8 cellular contexts compared by ENCODE assay signal in genomic region chr21:33479679-33480480, GRCh38. TPM values are rescaled to one million over a fixed set of nuclear protein-coding genes. Genes with fewer than 3 reads are reported as not detected.
DNase-seq lines count a peak whose midpoint lies in the region; ATAC-seq and TF ChIP-seq lines count a peak whose summit lies in the region.

Gene TMEM50B (minus strand): TSS chr21:33479974. CDS start chr21:33468885, 11,089 bp downstream.

- H3K9me3 ChIP-seq in BLaER1 (no peaks in the 10 kb centered on the region), colonic mucosa (no peaks in the 10 kb centered on the region)

- H3K4me2 ChIP-seq in BLaER1: peak within 1 kb of the TSS; percentile 90

- DNase-seq in GM19240 (ENCODE audit: insufficient read length, low spot score) (peak; percentile 83), NCI-H524 treated with DMSO at 0.1 percent for 48 hours (lab: John Stamatoyannopoulos, UW) (peak; percentile 73), colonic mucosa (peak; percentile 97), left kidney (ENCODE audit: low read depth, low spot score) (peak; percentile 98)
- peak; percentile 97 for DNase-seq in activated CD4-positive, alpha-beta T cell treated with anti-CD3 and anti-CD28 coated beads for 48 hours
- DNase-seq in stimulated activated CD4-positive, alpha-beta T cell treated with anti-CD3 and anti-CD28 coated beads, Interleukin-2, amount 100 ng/mL, for 24 hours: peak; percentile 94 to 96

- H4K20me1 ChIP-seq in BLaER1: peaks cover 6% of the 10 kb centered on the region; the same call in 1 of the 2 replicates

- H3K27me3 ChIP-seq in BLaER1: no peaks in the 10 kb centered on the region
- H3K27me3 ChIP-seq in colonic mucosa: no peaks in the 10 kb centered on the region

- ATAC-seq in HG03460 (IDR thresholded peaks at IDR 0.05; ENCODE audit: unreplicated experiment): peak; percentile 87

- peak within 1 kb of the TSS; percentile 88 for H3K27ac ChIP-seq in BLaER1
- peak within 1 kb of the TSS; percentile 99 for H3K27ac ChIP-seq in colonic mucosa

- H3K36me3 ChIP-seq in BLaER1: 0 out of 2 replicates have a peak, but pooled peaks cover 1% of the 10 kb centered on the region
- no peaks in the 10 kb centered on the region for H3K36me3 ChIP-seq in colonic mucosa

- peaks cover 15% of the 10 kb centered on the region for H3K4me1 ChIP-seq in BLaER1
- peaks cover 5% of the 10 kb centered on the region for H3K4me1 ChIP-seq in colonic mucosa

- H3K9ac ChIP-seq in BLaER1: peak within 1 kb of the TSS; percentile 91
- H3K9ac ChIP-seq in colonic mucosa (ENCODE audit: low read depth in 2 of 2, low read length in 2 of 2): peak within 1 kb of the TSS; percentile 94 to 97

- peak within 1 kb of the TSS; percentile 92 for H3K4me3 ChIP-seq in BLaER1
- peak within 1 kb of the TSS; percentile 99 for H3K4me3 ChIP-seq in colonic mucosa

- peak; percentile 28 for TF ChIP-seq CTCF in colonic mucosa (IDR thresholded peaks at IDR 0.05)

- intact Hi-C loops in colonic mucosa (cut with DNase I): loop anchor here (5.0 kb wide), 1 partner anchor 62 kb away; the partner anchor contains the start of genes GART and SON

RNA-seq across cellular contexts. Expression of gene TMEM50B, which starts in this region (rescaled TPM):
- total RNA-seq in colonic mucosa: 10 to 100 TPM; 29.0 to 50.1 TPM

Comparison
In these comparisons a context has a peak if more than half of its experiments do, and no peak if none do; other contexts are left out.
1. Peak in every context shown above with its lines: DNase-seq, ATAC-seq, H3K4me3 ChIP-seq and H3K27ac ChIP-seq.